34 cellular contexts compared by ENCODE assay signal in genomic region chr1:9167638-9168037, GRCh38. TPM values are rescaled to one million over a fixed set of nuclear protein-coding genes. Genes with fewer than 3 reads are reported as not detected.
DNase-seq lines count a peak whose midpoint lies in the region; ATAC-seq, FAIRE-seq and TF ChIP-seq lines count a peak whose summit lies in the region.
"Had no signal": no experiment of that assay in that cellular context is flagged by ENCODE, and none has a peak within 500 bp of the region (broad histone marks: within the 10 kb centered on the region; RNA-seq: fewer than 3 reads in every experiment).

No MANE protein-coding gene starts in this region.

- TF ChIP-seq POLR2A in IMR-90 (IDR thresholded peaks at IDR 0.05; ENCODE audit: low read depth, low read length), result no peak
- TF ChIP-seq POLR2A in H1 (IDR thresholded peaks at IDR 0.05; ENCODE audit: control extremely low read depth in 1 of 2, low read depth in 2 of 2, low read length in 2 of 2), result no peak

- no peak overlapping the region for H2BK5ac ChIP-seq in IMR-90 (ENCODE audit: low read depth, low read length, poor library complexity, severe bottlenecking)
- H2BK5ac ChIP-seq in H1 (ENCODE audit: low read depth, low read length), result no peak overlapping the region

- H3K23ac ChIP-seq in IMR-90 (ENCODE audit: low read depth, low read length), result no peak overlapping the region
- no peak overlapping the region for H3K23ac ChIP-seq in H1 (ENCODE audit: insufficient read length)

- CTCF ChIA-PET in IMR-90 (lab: Yijun Ruan, JAX), result interaction anchor here (0.6 kb wide), 1 partner anchor 242 kb away, joined by 4 read pairs; no protein-coding TSS in a partner anchor
- CTCF ChIA-PET in H1 (lab: Charles Lee; ENCODE audit: partially characterized antibody), result interaction anchor here (1.0 to 2.1 kb wide), 8 partner anchors 11 to 328 kb away, joined by 3 to 11 read pairs (median 4); no protein-coding TSS in a partner anchor

- no peaks in the 10 kb centered on the region for H3K9me3 Mint-ChIP-seq in stimulated activated naive B cell treated with anti-CD40 and anti-IgM and Interleukin-4, amounts not matched to agents 10 μg/mL and 1 μg/mL and 100 μg/mL, for 72 hours
- H3K9me3 Mint-ChIP-seq: effector memory CD8-positive, alpha-beta T cell had no signal

- H2AK5ac ChIP-seq in IMR-90 (ENCODE audit: low read depth, low read length), result no peak overlapping the region
- H2AK5ac ChIP-seq in H1 (ENCODE audit: low read depth, low read length), result no peak overlapping the region

- H3K4me3 ChIP-seq in IMR-90 (ENCODE audit: insufficient read depth, low read depth, low read length), result no peak overlapping the region
- H3K4me3 ChIP-seq in H1 (ENCODE audit: extremely low read depth in 1 of 4, insufficient read depth in 2 of 4, low read depth in 3 of 4, low read length in 4 of 4), result no peak overlapping the region
- H3K4me3 ChIP-seq: coronary artery, GM23248, left ventricle myocardium inferior, right lobe of liver, SJCRH30, tibial nerve had no signal

- H3K14ac ChIP-seq in IMR-90 (replicated peaks; ENCODE audit: low read depth, low read length) (no peak overlapping the region), H1 (ENCODE audit: insufficient read length) (no peak overlapping the region)

- H3K9ac ChIP-seq in IMR-90 (ENCODE audit: low read depth, low read length) (no peak overlapping the region), H1 (replicated peaks in 1 of 4; ENCODE audit: extremely low read depth in 1 of 4, low read depth in 3 of 4, low read length in 3 of 4) (no peak overlapping the region)
- H3K9ac ChIP-seq: GM23248 had no signal

- no peak overlapping the region for H2AK9ac ChIP-seq in IMR-90 (replicated peaks; ENCODE audit: low read depth, low read length, poor library complexity)

- H3K56ac ChIP-seq in IMR-90 (ENCODE audit: extremely low read depth, insufficient read depth, low read length) (no peak overlapping the region), H1 (replicated peaks; ENCODE audit: insufficient read length, low read depth, low read length) (no peak overlapping the region)

- in situ Hi-C loops in IMR-90 (cut with MboI; ENCODE audit: low sequenced_read_pairs), result no loop called here

- FAIRE-seq in H1 (lab: Jason Lieb, UNC), result no peak
- FAIRE-seq: bronchial epithelial cell, HTR-8/SVneo, islet of Langerhans had no signal

- no peaks in the 10 kb centered on the region for H3K23me2 ChIP-seq in H1 (ENCODE audit: low read depth, low read length)

- H3K27me3 ChIP-seq in IMR-90 (ENCODE audit: control insufficient read depth, insufficient read depth, low read length) (no peaks in the 10 kb centered on the region), H1 (replicated peaks in 1 of 4; ENCODE audit: control insufficient read depth in 3 of 4, extremely low read depth in 1 of 4, insufficient read depth in 3 of 4, low read length in 3 of 4) (no peaks in the 10 kb centered on the region)
- H3K27me3 ChIP-seq: right lobe of liver, tibial nerve had no signal

- no peak for TF ChIP-seq EP300 in H1 (IDR thresholded peaks at IDR 0.05; ENCODE audit: borderline replicate concordance in 1 of 2, low read depth in 2 of 2, low read length in 2 of 2)

- H3K27me3 Mint-ChIP-seq in stimulated activated naive B cell treated with anti-CD40 and anti-IgM and Interleukin-4, amounts not matched to agents 10 μg/mL and 1 μg/mL and 100 μg/mL, for 72 hours, result peaks cover 0 to 5% of the 10 kb centered on the region in 2 donors
- H3K27me3 Mint-ChIP-seq: activated naive CD8-positive, alpha-beta T cell had no signal

- no peak for TF ChIP-seq RAD21 in IMR-90 (IDR thresholded peaks at IDR 0.05; ENCODE audit: low read length)
- TF ChIP-seq RAD21 in H1 (IDR thresholded peaks at IDR 0.05 in 1 of 2, conservative IDR thresholded peaks at IDR 0.05 in 1 of 2; ENCODE audit: low read depth in 2 of 2, low read length in 2 of 2), result no peak

- H3K9me3 ChIP-seq in IMR-90 (ENCODE audit: control insufficient read depth, insufficient read depth, low read length) (no peaks in the 10 kb centered on the region), H1 (ENCODE audit: insufficient read depth in 2 of 2, low read depth in 1 of 2, low read length in 1 of 2) (no peaks in the 10 kb centered on the region)
- H3K9me3 ChIP-seq: left ventricle myocardium inferior, right lobe of liver, SJCRH30, tibial nerve had no signal

- H4K8ac ChIP-seq in IMR-90 (ENCODE audit: low read depth in 2 of 2, low read length in 2 of 2) (no peak overlapping the region), H1 (ENCODE audit: extremely low read depth, insufficient read depth, low read length) (no peak overlapping the region)

- H3K36me3 ChIP-seq in IMR-90 (ENCODE audit: control insufficient read depth, insufficient read depth, low read length), result peaks cover 15% of the 10 kb centered on the region; the same call in 1 of the 2 replicates
- H3K36me3 ChIP-seq in H1 (ENCODE audit: control insufficient read depth in 2 of 4, insufficient read depth in 4 of 4, low read length in 3 of 4), result no peaks in the 10 kb centered on the region; a peak in 1 of 8 replicates
- H3K36me3 ChIP-seq: left ventricle myocardium inferior, right lobe of liver, SJCRH30, tibial nerve had no signal

- H3K4me1 ChIP-seq in IMR-90 (ENCODE audit: control insufficient read depth, insufficient read depth, low read length) (peaks cover 24% of the 10 kb centered on the region), H1 (replicated peaks in 1 of 4; ENCODE audit: control insufficient read depth in 3 of 4, insufficient read depth in 4 of 4, low read length in 3 of 4) (peaks cover 0 to 26% (median 7%) of the 10 kb centered on the region in 4 experiments; a peak in 6 of 7 replicates)

- H3K79me1 ChIP-seq in IMR-90 (ENCODE audit: low read depth in 1 of 2, low read length in 2 of 2), result peaks cover 20 to 82% of the 10 kb centered on the region in 2 experiments
- H3K79me1 ChIP-seq in H1 (ENCODE audit: low read depth, low read length), result peaks cover 14% of the 10 kb centered on the region

- H2BK20ac ChIP-seq in IMR-90 (ENCODE audit: low read depth, low read length), result no peak overlapping the region
- no peak overlapping the region for H2BK20ac ChIP-seq in H1 (ENCODE audit: low read length)

- H3K4ac ChIP-seq in IMR-90 (ENCODE audit: low read depth, low read length), result no peak overlapping the region
- H3K4ac ChIP-seq in H1 (replicated peaks; ENCODE audit: insufficient read length, low read depth, low read length), result no peak overlapping the region

- peaks cover 30% of the 10 kb centered on the region for H3K9me1 ChIP-seq in IMR-90 (ENCODE audit: insufficient read depth, low read length)

- no peak overlapping the region for H2AFZ ChIP-seq in IMR-90 (replicated peaks; ENCODE audit: low read length, poor library complexity)
- H2AFZ ChIP-seq in H1 (ENCODE audit: low read length), result no peak overlapping the region
- H2AFZ ChIP-seq: GM23248 had no signal

- H4K20me1 ChIP-seq in IMR-90 (ENCODE audit: insufficient read depth, low read length) (peaks cover 90% of the 10 kb centered on the region), H1 (replicated peaks in 1 of 2; ENCODE audit: control insufficient read depth in 1 of 2, insufficient read depth in 2 of 2, low read length in 2 of 2) (peaks cover 16 to 24% of the 10 kb centered on the region in 2 experiments)

- peaks cover 0 to 76% of the 10 kb centered on the region in 2 experiments; a peak in 3 of 4 replicates for H3K79me2 ChIP-seq in H1 (ENCODE audit: control insufficient read depth in 1 of 2, insufficient read depth in 2 of 2, low read length in 2 of 2)

- H3K36me3 Mint-ChIP-seq in stimulated activated naive B cell treated with anti-CD40 and anti-IgM and Interleukin-4, amounts not matched to agents 10 μg/mL and 1 μg/mL and 100 μg/mL, for 72 hours, result no peaks in the 10 kb centered on the region
- H3K36me3 Mint-ChIP-seq: activated naive CD8-positive, alpha-beta T cell had no signal

- H4K91ac ChIP-seq in IMR-90 (ENCODE audit: insufficient read depth, low read depth, low read length), result peak overlapping the region; percentile 15; the same call in 1 of the 2 replicates
- H4K91ac ChIP-seq in H1 (replicated peaks; ENCODE audit: insufficient read length, low read length), result no peak overlapping the region

- intact Hi-C loops in IMR-90 (cut with micrococcal nuclease), result no loop called here

- BruUV-seq in IMR-90 (replicated peaks; lab: Mats Ljungman, UMichigan), result no TSS peak

- WGBS in IMR-90 (ENCODE audit: extremely low coverage in 2 of 2, insufficient read length in 1 of 2), 2 experiments, result 100% methylated on average over 2 of the region's 2 CpGs; no CpG with 5 or more reads in 1 of the 2 experiments
- WGBS in H1 (ENCODE audit: extremely low coverage in 1 of 2, insufficient coverage in 1 of 2, insufficient read length in 1 of 2, insufficient replicate concordance in 2 of 2, low coverage in 1 of 2, low lambda C conversion rate in 2 of 2, missing lambda C conversion rate in 1 of 2), 2 experiments, result 96% methylated on average over 2 of the region's 2 CpGs; no CpG with 5 or more reads in 1 of the 2 experiments

- H2BK12ac ChIP-seq in H1 (ENCODE audit: low read depth, low read length), result no peak overlapping the region

- H3K27ac ChIP-seq in IMR-90 (ENCODE audit: insufficient read depth, low read length), result no peak overlapping the region
- no peak overlapping the region for H3K27ac ChIP-seq in H1 (ENCODE audit: low read depth, low read length)
- H3K27ac ChIP-seq: C4-2B, coronary artery, GM23248, left ventricle myocardium inferior, right lobe of liver, SJCRH30, VCaP had no signal

- TF ChIP-seq CTCF in IMR-90 (conservative IDR thresholded peaks at IDR 0.05; ENCODE audit: low read depth, low read length), result no peak
- TF ChIP-seq CTCF in H1 (IDR thresholded peaks at IDR 0.05; ENCODE audit: control extremely low read depth in 1 of 3, insufficient read depth in 1 of 3, low read depth in 1 of 3, low read length in 3 of 3), result no peak

- ATAC-seq in IMR-90 (ENCODE audit: low read depth) (no peak), GM21529 (IDR thresholded peaks at IDR 0.05; ENCODE audit: unreplicated experiment) (no peak)
- ATAC-seq in stimulated activated naive B cell treated with anti-CD40 and anti-IgM and Interleukin-4, amounts not matched to agents 10 μg/mL and 1 μg/mL and 100 μg/mL, for 72 hours (replicated peaks), result no peak
- ATAC-seq: activated CD8-positive, alpha-beta T cell treated with anti-CD3 and anti-CD28 coated beads, Interleukin-2, amount 10 ng/mL, durations not matched to agents 7 days and 5 days; effector memory CD8-positive, alpha-beta T cell; right lobe of liver had no signal

- DNase-seq in DMS79 (lab: John Stamatoyannopoulos, UW), result peak; percentile 21
- no peak for DNase-seq in IMR-90
- DNase-seq in H1 (ENCODE audit: low read depth in 1 of 2, low spot score in 2 of 2), result no peak
- DNase-seq in stimulated activated naive B cell treated with anti-CD40 and anti-IgM and Interleukin-4, amounts not matched to agents 10 μg/mL and 1 μg/mL and 100 μg/mL, for 72 hours, result no peak
- no peak for DNase-seq in cerebellar cortex (ENCODE audit: low spot score)
- no peak for DNase-seq in iPS-NIHi7 (ENCODE audit: extremely low spot score)
- DNase-seq: activated CD4-positive, alpha-beta T cell treated with anti-CD3 and anti-CD28 coated beads for 4 hours; activated CD8-positive, alpha-beta T cell treated with anti-CD3 and anti-CD28 coated beads, Interleukin-2, amount 10 ng/mL, durations not matched to agents 7 days and 5 days; activated T-cell treated with anti-CD3 and anti-CD28 coated beads for 4 hours; COR-L47; effector memory CD8-positive, alpha-beta T cell; glutamatergic neuron; GM23248; KBM-7; left ventricle myocardium inferior; mesenchymal stem cell; MM.1S; NCI-H1417 treated with DMSO at 0.1 percent for 48 hours; NCI-H2081 treated with DMSO at 0.1 percent for 48 hours; NCI-H446 treated with DMSO at 0.1 percent for 48 hours; NCI-H82; SJCRH30; stimulated activated CD4-positive, alpha-beta T cell treated with anti-CD3 and anti-CD28 coated beads, Interleukin-2, amount 100 ng/mL, for 48 hours; T1000 had no signal

- H3K4me1 Mint-ChIP-seq in stimulated activated naive B cell treated with anti-CD40 and anti-IgM and Interleukin-4, amounts not matched to agents 10 μg/mL and 1 μg/mL and 100 μg/mL, for 72 hours, result peaks cover 14 to 28% of the 10 kb centered on the region in 2 donors

- POLR2A ChIA-PET in IMR-90 (lab: Charles Lee; ENCODE audit: unreplicated experiment), result no interaction called here
- POLR2A ChIA-PET in H1 (lab: Charles Lee; ENCODE audit: partially characterized antibody), result interaction anchor here (0.7 to 1.2 kb wide), 2 partner anchors 12 to 158 kb away, joined by 3 read pairs; no protein-coding TSS in a partner anchor

- no peak overlapping the region for H2BK15ac ChIP-seq in IMR-90 (ENCODE audit: low read depth, low read length)
- 0 out of 2 replicates have a peak overlapping the region, but pooled peaks have one; percentile 61 for H2BK15ac ChIP-seq in H1 (ENCODE audit: low read length)

- dilution Hi-C loops in IMR-90 (cut with HindIII; ENCODE audit: low sequenced_read_pairs, unreplicated experiment), result no loop called here

- no peak overlapping the region for H4K5ac ChIP-seq in IMR-90 (ENCODE audit: low read depth, low read length)
- no peak overlapping the region for H4K5ac ChIP-seq in H1 (ENCODE audit: insufficient read length, low read depth, low read length)

- H3K4me2 ChIP-seq in IMR-90 (ENCODE audit: low read depth, low read length), result no peak overlapping the region
- no peak overlapping the region for H3K4me2 ChIP-seq in H1 (ENCODE audit: insufficient read depth in 1 of 2, low read depth in 2 of 2, low read length in 2 of 2)

- H2BK120ac ChIP-seq in IMR-90 (ENCODE audit: low read depth, low read length), result no peak overlapping the region
- H2BK120ac ChIP-seq in H1 (replicated peaks; ENCODE audit: low read depth, low read length), result no peak overlapping the region

- H3K27ac Mint-ChIP-seq in stimulated activated naive B cell treated with anti-CD40 and anti-IgM and Interleukin-4, amounts not matched to agents 10 μg/mL and 1 μg/mL and 100 μg/mL, for 72 hours, result peak overlapping the region; percentile 39
- H3K27ac Mint-ChIP-seq: activated CD8-positive, alpha-beta T cell treated with anti-CD3 and anti-CD28 coated beads, Interleukin-2, amount 10 ng/mL, durations not matched to agents 7 days and 5 days; activated naive CD8-positive, alpha-beta T cell had no signal

- no peak overlapping the region for H3K4me3 Mint-ChIP-seq in stimulated activated naive B cell treated with anti-CD40 and anti-IgM and Interleukin-4, amounts not matched to agents 10 μg/mL and 1 μg/mL and 100 μg/mL, for 72 hours
- H3K4me3 Mint-ChIP-seq: activated CD8-positive, alpha-beta T cell treated with anti-CD3 and anti-CD28 coated beads, Interleukin-2, amount 10 ng/mL, durations not matched to agents 7 days and 5 days; activated naive CD8-positive, alpha-beta T cell; effector memory CD8-positive, alpha-beta T cell had no signal

- H3K18ac ChIP-seq in IMR-90 (ENCODE audit: low read depth, low read length) (no peak overlapping the region), H1 (ENCODE audit: extremely low read depth, low read length) (no peak overlapping the region)

RNA-seq across cellular contexts. Expression of gene GPR157, which starts 38.7 kb away (rescaled TPM):
- 2.2 and 2.7 TPM in 2 replicates for total RNA-seq in IMR-90 (2012; rRNA removed)
- 1.7 and 1.8 TPM in 2 replicates for polyA plus RNA-seq in IMR-90 (2012; rRNA removed)
- 1.4 TPM in 2 replicates for polyA plus RNA-seq in IMR-90 (2012; cell fraction: cytosol; rRNA removed)
- 2.8 and 3.5 TPM in 2 replicates for polyA plus RNA-seq in IMR-90 (2012; cell fraction: nucleus; rRNA removed; ENCODE audit: low replicate concordance)
- 9.8 and 11.0 TPM in 2 replicates for total RNA-seq in H1 (2021; fragmentation: NEBNext Ultra II Directional; extraction: Animal tissue kit (Norgen Biotek cat#: 25700))
- polyA plus RNA-seq in H1 (2011; rRNA removed), result 1.0 and 17.5 TPM in 2 replicates
- polyA plus RNA-seq in H1 (2011; cell fraction: cytosol; rRNA removed), result 0.96 TPM
- polyA plus RNA-seq in H1 (2011; cell fraction: nucleus; rRNA removed), result 1.7 TPM
- 1.3 to 13.1 TPM (median 7.2 TPM) in 4 replicates for polyA plus RNA-seq in H1 (2012, experiment 1 of 2)
- polyA plus RNA-seq in H1 (2012, experiment 2 of 2), result 28.8 TPM
- 1.3 TPM for polyA plus RNA-seq in H1 (2013, experiment 1 of 2)
- 4.2 TPM for polyA plus RNA-seq in H1 (2013, experiment 2 of 2)
- 1.0 and 2.2 TPM in 2 replicates for polyA minus RNA-seq in H1 (2011; rRNA and poly(A)+ RNA removed)
- polyA minus RNA-seq in H1 (2011; cell fraction: cytosol; rRNA and poly(A)+ RNA removed), result 5.6 TPM
- 3.2 TPM for polyA minus RNA-seq in H1 (2011; cell fraction: nucleus; rRNA and poly(A)+ RNA removed)
- total RNA-seq: SJCRH30 had no signal
